In genomic region chr4:75733369-75733768, GRCh38 we compare ENCODE assay signal across 1 cellular context.
TF ChIP-seq lines count a peak whose summit lies in the region.

No MANE protein-coding gene starts in this region.

TF ChIP-seq in WTC11, 78 proteins besides CTCF, POLR2A, EP300 and RAD21 (continued from another document):
- TF ChIP-seq USF2 (CRISPR knock-in tag; IDR thresholded peaks at IDR 0.05) (no peak), ZNF416 (CRISPR knock-in tag; IDR thresholded peaks at IDR 0.05) (no peak), ESRRA (CRISPR knock-in tag; IDR thresholded peaks at IDR 0.05; ENCODE audit: borderline replicate concordance) (no peak), E2F1 (CRISPR knock-in tag; IDR thresholded peaks at IDR 0.05) (no peak), FOXJ3 (CRISPR knock-in tag; IDR thresholded peaks at IDR 0.05; ENCODE audit: borderline replicate concordance) (no peak), OVOL2 (CRISPR knock-in tag; IDR thresholded peaks at IDR 0.05; ENCODE audit: borderline replicate concordance) (no peak), ATF6 (CRISPR knock-in tag; IDR thresholded peaks at IDR 0.05) (no peak), MAX (CRISPR knock-in tag; IDR thresholded peaks at IDR 0.05) (no peak), ZNF121 (CRISPR knock-in tag; IDR thresholded peaks at IDR 0.05) (no peak), ZNF425 (CRISPR knock-in tag; conservative IDR thresholded peaks at IDR 0.05) (no peak), PREB (CRISPR knock-in tag; IDR thresholded peaks at IDR 0.05; ENCODE audit: borderline replicate concordance) (no peak)
